ENCODE assay signal across 1 cellular context in genomic region chr17:53191878-53192277, GRCh38.
TF ChIP-seq lines count a peak whose summit lies in the region.

No MANE protein-coding gene starts in this region.

TF ChIP-seq in SK-N-SH treated with all-trans-retinoic acid at 6 μM for 48 hours, 23 proteins besides CTCF, POLR2A, EP300 and RAD21 (continued from another document):
- TF ChIP-seq CREB5 (CRISPR knock-in tag; IDR thresholded peaks at IDR 0.05; ENCODE audit: low read depth) (no peak), SNAI2 (CRISPR knock-in tag; IDR thresholded peaks at IDR 0.05) (no peak), ISL1 (CRISPR knock-in tag; IDR thresholded peaks at IDR 0.05) (no peak), ARNTL (CRISPR knock-in tag; IDR thresholded peaks at IDR 0.05; ENCODE audit: borderline replicate concordance, low read depth) (no peak), ZC3H10 (CRISPR knock-in tag; IDR thresholded peaks at IDR 0.05) (no peak), ZFP3 (CRISPR knock-in tag; IDR thresholded peaks at IDR 0.05) (no peak), ZNF565 (CRISPR knock-in tag; conservative IDR thresholded peaks at IDR 0.05; ENCODE audit: low read depth) (no peak), POU6F1 (CRISPR knock-in tag; IDR thresholded peaks at IDR 0.05; ENCODE audit: borderline replicate concordance, low read depth) (no peak), ZNF70 (CRISPR knock-in tag; IDR thresholded peaks at IDR 0.05) (no peak), PPARA (CRISPR knock-in tag; IDR thresholded peaks at IDR 0.05; ENCODE audit: borderline replicate concordance) (no peak), TSHZ2 (CRISPR knock-in tag; IDR thresholded peaks at IDR 0.05) (no peak), CSRNP3 (CRISPR knock-in tag; IDR thresholded peaks at IDR 0.05) (no peak)
TF ChIP-seq in SK-N-SH treated with all-trans-retinoic acid at 6 μM for 48 hours: peak in this region for 0.
